Comparison of ENCODE assay signal across 9 cellular contexts in genomic region chr2:219475697-219476604, GRCh38. TPM values are rescaled to one million over a fixed set of nuclear protein-coding genes. Genes with fewer than 3 reads are reported as not detected.
A peak's percentile ranks its signal among the peaks of the same experiment; 100 is the strongest.
DNase-seq lines count a peak whose midpoint lies in the region; ATAC-seq and TF ChIP-seq lines count a peak whose summit lies in the region.
"Had no signal": no experiment of that assay in that cellular context is flagged by ENCODE, and none has a peak within 500 bp of the region (broad histone marks: within the 10 kb centered on the region; RNA-seq: fewer than 3 reads in every experiment).

No MANE protein-coding gene starts in this region.

- no peaks in the 10 kb centered on the region for H3K9me3 Mint-ChIP-seq in brain
- H3K9me3 Mint-ChIP-seq in immature natural killer cell, result no peaks in the 10 kb centered on the region

- no peak overlapping the region for H2BK5ac ChIP-seq in IMR-90 (ENCODE audit: low read depth, low read length, poor library complexity, severe bottlenecking)

- no peak overlapping the region for H3K27ac ChIP-seq in IMR-90 (ENCODE audit: insufficient read depth, low read length)

- H4K91ac ChIP-seq in IMR-90 (ENCODE audit: insufficient read depth, low read depth, low read length), result no peak overlapping the region

- CTCF ChIA-PET in IMR-90 (lab: Yijun Ruan, JAX), result interaction anchor here (0.6 to 1.8 kb wide), 7 partner anchors 8 to 73 kb away, joined by 3 to 7 read pairs (median 3); no protein-coding TSS in a partner anchor

- TF ChIP-seq CTCF in IMR-90 (conservative IDR thresholded peaks at IDR 0.05; ENCODE audit: low read depth, low read length) (peak; percentile 80), brain (conservative IDR thresholded peaks at IDR 0.05) (peak; percentile 89 to 95)

- no peak overlapping the region for H2AK5ac ChIP-seq in IMR-90 (ENCODE audit: low read depth, low read length)

- no peak overlapping the region for H4K8ac ChIP-seq in IMR-90 (ENCODE audit: low read depth in 2 of 2, low read length in 2 of 2)

- intact Hi-C loops in IMR-90 (cut with micrococcal nuclease), result loop anchor here (1.0 kb wide), 1 partner anchor 54 kb away; no protein-coding TSS in a partner anchor

- H2BK20ac ChIP-seq in IMR-90 (ENCODE audit: low read depth, low read length), result no peak overlapping the region

- H3K27me3 ChIP-seq in IMR-90 (ENCODE audit: control insufficient read depth, insufficient read depth, low read length), result no peaks in the 10 kb centered on the region

- dilution Hi-C loops in IMR-90 (cut with HindIII; ENCODE audit: low sequenced_read_pairs, unreplicated experiment), result no loop called here

- no peaks in the 10 kb centered on the region; the same call in 1 of the 2 replicates for H4K20me1 ChIP-seq in IMR-90 (ENCODE audit: insufficient read depth, low read length)

- no peaks in the 10 kb centered on the region for H3K79me1 ChIP-seq in IMR-90 (ENCODE audit: low read depth in 1 of 2, low read length in 2 of 2)

- no peak overlapping the region; the same call in 1 of the 2 replicates for H3K4ac ChIP-seq in IMR-90 (ENCODE audit: low read depth, low read length)

- H2BK120ac ChIP-seq in IMR-90 (ENCODE audit: low read depth, low read length), result no peak overlapping the region

- peak overlapping the region in 3 of 5 experiments; percentile 67 to 73 (median 71) for H3K4me3 Mint-ChIP-seq in brain
- H3K4me3 Mint-ChIP-seq in immature natural killer cell, result no peak overlapping the region

- no peak overlapping the region for H3K14ac ChIP-seq in IMR-90 (replicated peaks; ENCODE audit: low read depth, low read length)

- H3K27me3 Mint-ChIP-seq in brain, result no peaks in the 10 kb centered on the region
- H3K27me3 Mint-ChIP-seq in immature natural killer cell (ENCODE audit: low read depth in 3 of 3), result peaks cover 0 to 4% (median 2%) of the 10 kb centered on the region in 3 donors

- WGBS in IMR-90 (ENCODE audit: extremely low coverage in 2 of 2, insufficient read length in 1 of 2), 2 experiments, result no CpG with 5 or more reads among the region's 14 CpGs

- H3K27ac Mint-ChIP-seq in brain, result peak overlapping the region; percentile 11 to 89 (median 87)
- no peak overlapping the region for H3K27ac Mint-ChIP-seq in immature natural killer cell

- ATAC-seq in IMR-90 (ENCODE audit: low read depth), result peak; percentile 83
- ATAC-seq in HG03139 (IDR thresholded peaks at IDR 0.05; ENCODE audit: unreplicated experiment), result no peak

- H3K9me1 ChIP-seq in IMR-90 (ENCODE audit: insufficient read depth, low read length), result no peaks in the 10 kb centered on the region

- peaks cover 21% of the 10 kb centered on the region for H3K4me1 Mint-ChIP-seq in brain
- peaks cover 0 to 3% of the 10 kb centered on the region in 2 donors for H3K4me1 Mint-ChIP-seq in immature natural killer cell

- no peaks in the 10 kb centered on the region for H3K9me3 ChIP-seq in IMR-90 (ENCODE audit: control insufficient read depth, insufficient read depth, low read length)

- TF ChIP-seq POLR2A in IMR-90 (IDR thresholded peaks at IDR 0.05; ENCODE audit: low read depth, low read length), result no peak

- H2AK9ac ChIP-seq in IMR-90 (replicated peaks; ENCODE audit: low read depth, low read length, poor library complexity), result peak overlapping the region; percentile 47

- TF ChIP-seq RAD21 in IMR-90 (IDR thresholded peaks at IDR 0.05; ENCODE audit: low read length), result peak; percentile 79

- no peak overlapping the region for H3K18ac ChIP-seq in IMR-90 (ENCODE audit: low read depth, low read length)

- peaks cover 3% of the 10 kb centered on the region; the same call in 1 of the 2 replicates for H3K4me1 ChIP-seq in IMR-90 (ENCODE audit: control insufficient read depth, insufficient read depth, low read length)

- H2AFZ ChIP-seq in IMR-90 (replicated peaks; ENCODE audit: low read length, poor library complexity), result peak overlapping the region; percentile 71

- H3K23ac ChIP-seq in IMR-90 (ENCODE audit: low read depth, low read length), result no peak overlapping the region

- peaks cover 51% of the 10 kb centered on the region for H3K36me3 ChIP-seq in IMR-90 (ENCODE audit: control insufficient read depth, insufficient read depth, low read length)

- no peak overlapping the region for H4K5ac ChIP-seq in IMR-90 (ENCODE audit: low read depth, low read length)

- H2BK15ac ChIP-seq in IMR-90 (ENCODE audit: low read depth, low read length), result no peak overlapping the region

- in situ Hi-C loops in IMR-90 (cut with MboI; ENCODE audit: low sequenced_read_pairs), result no loop called here

- no TSS peak for BruUV-seq in IMR-90 (replicated peaks; lab: Mats Ljungman, UMichigan)

- DNase-seq in NCI-H2196 (lab: John Stamatoyannopoulos, UW; ENCODE audit: unreplicated experiment), result peak; percentile 27
- DNase-seq in NCI-H2196 treated with DMSO at 0.1 percent for 48 hours (lab: John Stamatoyannopoulos, UW; ENCODE audit: unreplicated experiment), result no peak
- DNase-seq in IMR-90, result peak; percentile 45
- peak in 3 of 5 experiments; percentile 39 to 54 (median 46) for DNase-seq in T-helper 2 cell
- DNase-seq in immature natural killer cell, result peak; percentile 19 to 33 (median 28)
- DNase-seq in stimulated activated CD4-positive, alpha-beta T cell treated with anti-CD3 and anti-CD28 coated beads, Interleukin-15, amount 100 ng/mL, for 48 hours (ENCODE audit: low read depth in 2 of 2), result peak; percentile 29 to 65

- H3K56ac ChIP-seq in IMR-90 (ENCODE audit: extremely low read depth, insufficient read depth, low read length), result no peak overlapping the region

- peaks cover 11% of the 10 kb centered on the region for H3K36me3 Mint-ChIP-seq in brain
- H3K36me3 Mint-ChIP-seq in immature natural killer cell, result no peaks in the 10 kb centered on the region

- POLR2A ChIA-PET in IMR-90 (lab: Charles Lee; ENCODE audit: unreplicated experiment), result no interaction called here

- no peak overlapping the region for H3K9ac ChIP-seq in IMR-90 (ENCODE audit: low read depth, low read length)

- no peak overlapping the region for H3K4me2 ChIP-seq in IMR-90 (ENCODE audit: low read depth, low read length)

- H3K4me3 ChIP-seq in IMR-90 (ENCODE audit: insufficient read depth, low read depth, low read length), result no peak overlapping the region

TF ChIP-seq in IMR-90, 13 proteins besides CTCF, POLR2A, EP300 and RAD21:
- no peak for TF ChIP-seq MXI1 (IDR thresholded peaks at IDR 0.05; ENCODE audit: borderline replicate concordance, low read depth, low read length)
- TF ChIP-seq ELK1 (IDR thresholded peaks at IDR 0.05; ENCODE audit: borderline replicate concordance, low read depth, low read length), result no peak
- TF ChIP-seq SMC3 (IDR thresholded peaks at IDR 0.05; ENCODE audit: low read depth, low read length), result peak; percentile 78
- TF ChIP-seq FOS (IDR thresholded peaks at IDR 0.05; ENCODE audit: low read depth, low read length), result no peak

RNA-seq across cellular contexts. Expression of gene GMPPA, which starts 22.7 kb away (rescaled TPM):
- 93.0 and 103 TPM in 2 replicates for total RNA-seq in IMR-90 (2012; rRNA removed)
- polyA plus RNA-seq in IMR-90 (2012; rRNA removed) (124 and 134 TPM in 2 replicates), brain (ENCODE audit: insufficient read depth, low read depth, low replicate concordance) (22.0 TPM), immature natural killer cell (10 to 100 TPM; 21.4 to 40.9 (median 37.1) TPM)
- polyA plus RNA-seq in IMR-90 (2012; cell fraction: cytosol; rRNA removed), result 73.7 and 110 TPM in 2 replicates
- polyA plus RNA-seq in IMR-90 (2012; cell fraction: nucleus; rRNA removed; ENCODE audit: low replicate concordance), result 322 and 367 TPM in 2 replicates

RNA-seq across cellular contexts. Expression of gene ASIC4, which starts 38.3 kb away (rescaled TPM):
- total RNA-seq in IMR-90 (2012; rRNA removed), result not detected in 2 replicates
- polyA plus RNA-seq in IMR-90 (2012; rRNA removed) (0.10 TPM in 1 of 2 replicates, not detected in the other), brain (ENCODE audit: insufficient read depth, low read depth, low replicate concordance) (1.2 TPM), immature natural killer cell (not detected)
- not detected in 2 replicates for polyA plus RNA-seq in IMR-90 (2012; cell fraction: cytosol; rRNA removed)
- 0.16 and 0.33 TPM in 2 replicates for polyA plus RNA-seq in IMR-90 (2012; cell fraction: nucleus; rRNA removed; ENCODE audit: low replicate concordance)
- total RNA-seq: glomerular endothelial cell had no signal

RNA-seq across cellular contexts. Expression of gene SPEG, which starts 41.3 kb away (rescaled TPM):
- total RNA-seq in IMR-90 (2012; rRNA removed), result 6.8 and 7.8 TPM in 2 replicates
- polyA plus RNA-seq in IMR-90 (2012; rRNA removed) (81.6 and 109 TPM in 2 replicates), brain (ENCODE audit: insufficient read depth, low read depth, low replicate concordance) (26.3 TPM), immature natural killer cell (not detected)
- 37.7 and 53.1 TPM in 2 replicates for polyA plus RNA-seq in IMR-90 (2012; cell fraction: cytosol; rRNA removed)
- 492 and 808 TPM in 2 replicates for polyA plus RNA-seq in IMR-90 (2012; cell fraction: nucleus; rRNA removed; ENCODE audit: low replicate concordance)

RNA-seq across cellular contexts. Expression of gene DES, which starts 57.8 kb away (rescaled TPM):
- 3.3 and 4.3 TPM in 2 replicates for total RNA-seq in IMR-90 (2012; rRNA removed)
- 4.0 and 4.9 TPM in 2 replicates for polyA plus RNA-seq in IMR-90 (2012; rRNA removed)
- polyA plus RNA-seq in IMR-90 (2012; cell fraction: cytosol; rRNA removed), result 3.4 and 4.1 TPM in 2 replicates
- polyA plus RNA-seq in IMR-90 (2012; cell fraction: nucleus; rRNA removed; ENCODE audit: low replicate concordance), result 3.2 TPM in 2 replicates
- 9.7 TPM for polyA plus RNA-seq in brain (ENCODE audit: insufficient read depth, low read depth, low replicate concordance)
- not detected for polyA plus RNA-seq in immature natural killer cell
- total RNA-seq: glomerular endothelial cell had no signal

Comparison
In these comparisons a context has a peak if more than half of its experiments do, and no peak if none do; other contexts are left out.
1. H3K27ac Mint-ChIP-seq: peak in brain (5 of 5); none in immature natural killer cell (0 of 6).
2. H3K4me3 Mint-ChIP-seq: peak in brain (3 of 5); none in immature natural killer cell (0 of 5).
3. RNA of gene SPEG, which starts 41.3 kb away (polyA plus RNA-seq): 37.7 to 808 TPM in IMR-90 and 26.3 TPM in brain (single experiment); not detected in immature natural killer cell; every median in the first group is over 10 times any median in the second.